ENCODE assay signal across 8 cellular contexts in the genomic region with DNA sequence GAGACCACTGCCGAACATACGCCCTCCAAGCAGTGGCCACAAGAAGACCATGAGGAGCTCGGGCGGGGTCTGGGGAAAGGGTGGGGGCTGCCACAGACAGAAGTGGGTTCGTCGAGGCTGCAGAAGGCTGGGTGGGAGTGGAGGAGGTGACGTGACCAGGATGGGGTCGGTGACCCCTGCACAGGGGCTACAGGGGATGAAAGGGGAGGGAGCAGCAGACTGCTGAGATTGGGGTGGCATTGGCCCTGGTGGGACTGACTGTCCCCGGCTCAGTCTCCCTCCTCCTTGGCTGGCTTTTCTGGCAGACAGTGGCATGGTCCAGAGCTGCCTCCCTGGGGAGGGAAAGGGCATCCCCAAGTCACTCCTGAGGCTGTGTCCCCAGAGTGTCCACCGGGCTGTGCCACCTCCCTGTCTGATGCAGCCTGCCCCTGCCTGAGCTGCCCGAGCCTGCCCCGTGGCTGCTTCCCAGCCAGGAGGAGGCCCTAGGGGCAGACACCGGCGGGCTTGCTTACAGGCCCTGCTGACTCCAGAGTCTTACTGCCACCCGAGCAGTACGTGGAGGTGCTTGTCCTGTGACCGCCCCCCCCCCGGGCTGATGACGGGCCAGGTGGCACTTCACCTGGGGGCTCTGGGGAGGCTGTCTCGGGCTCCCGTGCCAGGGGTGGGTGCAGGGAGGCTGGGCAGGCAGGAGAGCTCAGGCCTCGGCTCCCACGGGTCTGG. TPM values are rescaled to one million over a fixed set of nuclear protein-coding genes. Genes with fewer than 3 reads are reported as not detected.
DNase-seq lines count a peak whose midpoint lies in the region; ATAC-seq and TF ChIP-seq lines count a peak whose summit lies in the region.
"Had no signal": no experiment of that assay in that cellular context is flagged by ENCODE, and none has a peak within 500 bp of the region (broad histone marks: within the 10 kb centered on the region; RNA-seq: fewer than 3 reads in every experiment).

No MANE protein-coding gene starts in this region.

- H4K20me1 ChIP-seq in Loucy (ENCODE audit: insufficient read depth, low read length, poor library complexity, severe bottlenecking) = no peaks in the 10 kb centered on the region

- TF ChIP-seq EP300 in suprapubic skin (IDR thresholded peaks at IDR 0.05) = no peak

- peak overlapping the region; percentile 57 for H3K9ac ChIP-seq in Loucy (ENCODE audit: low read depth, low read length, poor library complexity, severe bottlenecking)

- H3K9me2 ChIP-seq in Loucy (replicated peaks; ENCODE audit: low read depth, low read length) = no peaks in the 10 kb centered on the region

- H3K4me1 ChIP-seq in Loucy (ENCODE audit: insufficient read depth, low read length, poor library complexity, severe bottlenecking) (peaks cover 46% of the 10 kb centered on the region), left lung (peaks cover 64 to 98% of the 10 kb centered on the region in 2 donors), suprapubic skin (peaks cover 98% of the 10 kb centered on the region)

- H3K36me3 ChIP-seq in Loucy (ENCODE audit: insufficient read depth, low read length) (no peaks in the 10 kb centered on the region), left lung (peaks cover 0 to 33% of the 10 kb centered on the region in 2 donors), suprapubic skin (no peaks in the 10 kb centered on the region)

- peak; percentile 7 for ATAC-seq in left lung
- no peak for ATAC-seq in HG03442 (IDR thresholded peaks at IDR 0.05; ENCODE audit: unreplicated experiment)

- no peaks in the 10 kb centered on the region for H3K27me3 ChIP-seq in Loucy (ENCODE audit: insufficient read depth, low read length, poor library complexity, severe bottlenecking)
- no peaks in the 10 kb centered on the region for H3K27me3 ChIP-seq in left lung
- no peaks in the 10 kb centered on the region for H3K27me3 ChIP-seq in suprapubic skin

- H3K4me2 ChIP-seq in Loucy (ENCODE audit: low read depth, low read length, poor library complexity, severe bottlenecking) = peak overlapping the region; percentile 70

- H3K9me3 ChIP-seq in Loucy (ENCODE audit: insufficient read depth, low read depth, low read length) = no peaks in the 10 kb centered on the region
- no peaks in the 10 kb centered on the region for H3K9me3 ChIP-seq in left lung
- no peaks in the 10 kb centered on the region for H3K9me3 ChIP-seq in suprapubic skin

- no peaks in the 10 kb centered on the region for H3F3A ChIP-seq in Loucy (ENCODE audit: low read depth)

- TF ChIP-seq POLR2A in suprapubic skin (IDR thresholded peaks at IDR 0.05) = no peak

- TF ChIP-seq CTCF in Loucy (conservative IDR thresholded peaks at IDR 0.05; ENCODE audit: low read length) (peak; percentile 19; the same call in 1 of the 2 replicates), left lung (IDR thresholded peaks at IDR 0.05) (no peak), suprapubic skin (IDR thresholded peaks at IDR 0.05) (no peak)

- 44 to 71% (median 46%) methylated on average over 22 to 23 of the region's 23 CpGs for WGBS in adipose tissue, 3 donors
- WGBS in suprapubic skin = 48% methylated on average over 12 of the region's 23 CpGs

- peak overlapping the region; percentile 34; the same call in 1 of the 2 replicates for H2AFZ ChIP-seq in Loucy (ENCODE audit: low read length)

- DNase-seq in left lung = peak; percentile 47 to 87
- peak; percentile 74 to 76 for DNase-seq in suprapubic skin (ENCODE audit: low spot score in 2 of 2)
- DNase-seq in D341Med (ENCODE audit: low spot score) = no peak
- DNase-seq in SK-N-DZ (ENCODE audit: low spot score) = no peak
- DNase-seq: NCI-H146 had no signal

- H3K79me2 ChIP-seq in Loucy (ENCODE audit: insufficient read depth, low read length) = no peaks in the 10 kb centered on the region

- intact Hi-C loops in left lung (cut with DNase I) = no loop called here

- H3K27ac ChIP-seq in adipose tissue (ENCODE audit: low read depth, low read length) (peak overlapping the region; percentile 86), left lung (peak overlapping the region; percentile 85 to 96), suprapubic skin (peak overlapping the region; percentile 84)

- H3K4me3 ChIP-seq in Loucy (ENCODE audit: low read length, poor library complexity, severe bottlenecking) (peak overlapping the region; percentile 45), left lung (peak overlapping the region in 1 of 2 donors; percentile 60), suprapubic skin (peak overlapping the region; percentile 40)

RNA-seq across cellular contexts. Expression of gene SH3BP2, which starts 7.2 kb away (rescaled TPM):
- 10 to 100 TPM; 12.0 to 37.1 (median 24.5) TPM for polyA plus RNA-seq in adipose tissue
- 100 to 1,000 TPM in 1 of 2 donors, 10 to 100 TPM in 1; 58.2 to 113 TPM for total RNA-seq in left lung
- total RNA-seq in suprapubic skin = 100 to 1,000 TPM; 116 to 709 (median 162) TPM
- polyA plus RNA-seq in SK-N-DZ (2014; cell fraction: cytosol; rRNA removed) = 13.8 and 27.4 TPM in 2 replicates
- 99.4 and 107 TPM in 2 replicates for polyA plus RNA-seq in SK-N-DZ (2014; cell fraction: nucleus; rRNA removed)

RNA-seq across cellular contexts. Expression of gene ADD1, which starts 43.5 kb away (rescaled TPM):
- polyA plus RNA-seq in adipose tissue = 100 to 1,000 TPM in 2 of 3 donors, 10 to 100 TPM in 1; 66.5 to 270 (median 154) TPM
- total RNA-seq in left lung (100 to 1,000 TPM; 262 to 265 TPM), suprapubic skin (100 to 1,000 TPM; 122 to 299 (median 196) TPM)
- polyA plus RNA-seq in SK-N-DZ (2014; cell fraction: cytosol; rRNA removed) = 101 and 103 TPM in 2 replicates
- 125 and 189 TPM in 2 replicates for polyA plus RNA-seq in SK-N-DZ (2014; cell fraction: nucleus; rRNA removed)

RNA-seq across cellular contexts. Expression of gene TNIP2, which starts 44.0 kb away (rescaled TPM):
- 10 to 100 TPM; 18.2 to 52.9 (median 52.5) TPM for polyA plus RNA-seq in adipose tissue
- total RNA-seq in left lung (10 to 100 TPM; 32.9 to 46.5 TPM), suprapubic skin (10 to 100 TPM; 21.8 to 36.0 (median 30.8) TPM)
- 19.7 and 22.6 TPM in 2 replicates for polyA plus RNA-seq in SK-N-DZ (2014; cell fraction: cytosol; rRNA removed)
- polyA plus RNA-seq in SK-N-DZ (2014; cell fraction: nucleus; rRNA removed) = 59.4 and 67.8 TPM in 2 replicates

Comparison
In these comparisons a context has a peak if more than half of its experiments do, and no peak if none do; other contexts are left out.
1. DNase-seq: peak in left lung (2 of 2) and suprapubic skin (2 of 2); none in D341Med (single experiment) and SK-N-DZ (single experiment).
2. Peak in every context shown above with its lines, with median percentiles within 50 percentile points of each other: H3K27ac ChIP-seq.